ENCODE assay signal across 8 cellular contexts in genomic region chr12:15534322-15534721, GRCh38.
DNase-seq lines count a peak whose midpoint lies in the region; ATAC-seq and TF ChIP-seq lines count a peak whose summit lies in the region.

No MANE protein-coding gene starts in this region.

- intact Hi-C loops in vagina (cut with DNase I) = no loop called here

- TF ChIP-seq POLR2A in vagina (IDR thresholded peaks at IDR 0.05) = no peak

- no peaks in the 10 kb centered on the region for H3K9me3 ChIP-seq in vagina

- no peak overlapping the region for H2AFZ ChIP-seq in KMS-11 (ENCODE audit: low read depth)

- peak; percentile 8 for DNase-seq in GDM1 (lab: John Stamatoyannopoulos, UW)
- DNase-seq in astrocyte of the spinal cord (ENCODE audit: low read depth, low spot score) = peak; percentile 41
- no peak for DNase-seq in vagina (ENCODE audit: extremely low spot score in 2 of 2)
- no peak for DNase-seq in T1000 (lab: John Stamatoyannopoulos, UW)
- DNase-seq in dedifferentiated amniotic fluid mesenchymal stem cell (ENCODE audit: extremely low spot score) = no peak

- H3K79me2 ChIP-seq in KMS-11 (ENCODE audit: insufficient read depth, low read depth) = no peaks in the 10 kb centered on the region

- H3K27ac ChIP-seq in KMS-11 (no peak overlapping the region), skin epidermis (peak overlapping the region in 12 of 21 experiments; percentile 2 to 75 (median 28)), vagina (no peak overlapping the region)

- H3K4me2 ChIP-seq in KMS-11 = 0 out of 2 replicates have a peak overlapping the region, but pooled peaks have one; percentile 5

- H3K4me1 ChIP-seq in KMS-11 (ENCODE audit: low read depth, poor library complexity, severe bottlenecking) = no peaks in the 10 kb centered on the region
- no peaks in the 10 kb centered on the region for H3K4me1 ChIP-seq in vagina

- no peaks in the 10 kb centered on the region for H3K27me3 ChIP-seq in KMS-11 (ENCODE audit: insufficient read depth, low read depth)
- H3K27me3 ChIP-seq in vagina = no peaks in the 10 kb centered on the region

- no peaks in the 10 kb centered on the region for H3K36me3 ChIP-seq in KMS-11 (ENCODE audit: insufficient read depth)
- H3K36me3 ChIP-seq in vagina = no peaks in the 10 kb centered on the region

- no peaks in the 10 kb centered on the region for H4K20me1 ChIP-seq in KMS-11 (ENCODE audit: insufficient read depth)

- TF ChIP-seq CTCF in KMS-11 (conservative IDR thresholded peaks at IDR 0.05; ENCODE audit: low read depth, low read length) = no peak
- TF ChIP-seq CTCF in astrocyte of the spinal cord (IDR thresholded peaks at IDR 0.05; ENCODE audit: low read depth, low read length) = no peak
- TF ChIP-seq CTCF in vagina (IDR thresholded peaks at IDR 0.05) = no peak

- no peak overlapping the region for H3K4me3 ChIP-seq in KMS-11 (IDR thresholded peaks at IDR 0.05; ENCODE audit: insufficient read depth, low read depth, low read length)
- H3K4me3 ChIP-seq in astrocyte of the spinal cord (ENCODE audit: low read depth, low read length) = no peak overlapping the region
- no peak overlapping the region for H3K4me3 ChIP-seq in skin epidermis
- H3K4me3 ChIP-seq in vagina = no peak overlapping the region

- in situ Hi-C loops in astrocyte of the spinal cord (cut with HindIII; ENCODE audit: low sequenced_read_pairs) = no loop called here

- H3K9ac ChIP-seq in KMS-11 = no peak overlapping the region

- ATAC-seq in GM21526 (IDR thresholded peaks at IDR 0.05; ENCODE audit: low FRiP score, unreplicated experiment) = peak; percentile 94

Comparison
In these comparisons a context has a peak if more than half of its experiments do, and no peak if none do; other contexts are left out.
1. DNase-seq: peak in GDM1 (single experiment) and astrocyte of the spinal cord (single experiment); none in vagina (0 of 2), T1000 (single experiment) and dedifferentiated amniotic fluid mesenchymal stem cell (single experiment).
2. H3K27ac ChIP-seq: peak in skin epidermis (12 of 21); none in KMS-11 (single experiment) and vagina (single experiment).